Comparison of ENCODE assay signal across 10 cellular contexts in genomic region chr3:159672728-159673471, GRCh38.
DNase-seq lines count a peak whose midpoint lies in the region; ATAC-seq and TF ChIP-seq lines count a peak whose summit lies in the region.
"Had no signal": no experiment of that assay in that cellular context is flagged by ENCODE, and none has a peak within 500 bp of the region (broad histone marks: within the 10 kb centered on the region; RNA-seq: fewer than 3 reads in every experiment).

No MANE protein-coding gene starts in this region.

- ATAC-seq in GM21619 (IDR thresholded peaks at IDR 0.05; ENCODE audit: unreplicated experiment): peak; percentile 65

- H3K4me2 ChIP-seq in MM.1S (ENCODE audit: low read depth, low read length): no peak overlapping the region

- H4K20me1 ChIP-seq in MM.1S (ENCODE audit: insufficient read depth, low read length): no peaks in the 10 kb centered on the region

- H3K36me3 ChIP-seq in MM.1S (replicated peaks; ENCODE audit: insufficient read depth, low read length): no peaks in the 10 kb centered on the region

- H3K27ac ChIP-seq in MM.1S (ENCODE audit: low read length): no peak overlapping the region

- no peaks in the 10 kb centered on the region for H3F3A ChIP-seq in MM.1S (ENCODE audit: insufficient read depth, low read length)

- H3K9me2 ChIP-seq in MM.1S (replicated peaks; ENCODE audit: insufficient read depth, low read length): no peaks in the 10 kb centered on the region

- no peak for TF ChIP-seq CTCF in MM.1S (IDR thresholded peaks at IDR 0.05; ENCODE audit: low read length)

- no peak overlapping the region for H3K4me3 ChIP-seq in MM.1S (ENCODE audit: low read length)

- no peak overlapping the region for H3K9ac ChIP-seq in MM.1S (ENCODE audit: low read length)

- H2AFZ ChIP-seq in MM.1S (ENCODE audit: low read length): no peak overlapping the region

- H3K9me3 ChIP-seq in MM.1S (replicated peaks; ENCODE audit: insufficient read depth, low read length): no peaks in the 10 kb centered on the region

- peaks cover 10% of the 10 kb centered on the region for H3K4me1 ChIP-seq in MM.1S (ENCODE audit: low read length)

- DNase-seq in AG20443 (ENCODE audit: low spot score) (peak; percentile 23), MM.1S (peak; percentile 36), glomerular visceral epithelial cell (ENCODE audit: extremely low spot score) (peak; percentile 31), HUDEP-2 (lab: John Stamatoyannopoulos, UW; ENCODE audit: unreplicated experiment in 76 of 76) (no peak), pons (ENCODE audit: low spot score) (no peak), hypothalamus (lab: John Stamatoyannopoulos, UW) (no peak), NCI-H1105 (lab: John Stamatoyannopoulos, UW) (no peak)
- DNase-seq: caudate nucleus; stimulated activated CD4-positive, alpha-beta T cell treated with anti-CD3 and anti-CD28 coated beads, Interleukin-4, amount 100 ng/mL, for 4 hours had no signal

- H3K79me2 ChIP-seq in MM.1S (ENCODE audit: low read length): no peaks in the 10 kb centered on the region

- no peaks in the 10 kb centered on the region for H3K27me3 ChIP-seq in MM.1S (replicated peaks; ENCODE audit: insufficient read depth, low read length)

Comparison
In these comparisons a context has a peak if more than half of its experiments do, and no peak if none do; other contexts are left out.
1. DNase-seq: peak in AG20443 (single experiment), MM.1S (single experiment) and glomerular visceral epithelial cell (single experiment); none in HUDEP-2 (0 of 76), pons (single experiment), hypothalamus (0 of 51) and NCI-H1105 (single experiment).